Comparison of ENCODE assay signal across 9 cellular contexts in the genomic region with DNA sequence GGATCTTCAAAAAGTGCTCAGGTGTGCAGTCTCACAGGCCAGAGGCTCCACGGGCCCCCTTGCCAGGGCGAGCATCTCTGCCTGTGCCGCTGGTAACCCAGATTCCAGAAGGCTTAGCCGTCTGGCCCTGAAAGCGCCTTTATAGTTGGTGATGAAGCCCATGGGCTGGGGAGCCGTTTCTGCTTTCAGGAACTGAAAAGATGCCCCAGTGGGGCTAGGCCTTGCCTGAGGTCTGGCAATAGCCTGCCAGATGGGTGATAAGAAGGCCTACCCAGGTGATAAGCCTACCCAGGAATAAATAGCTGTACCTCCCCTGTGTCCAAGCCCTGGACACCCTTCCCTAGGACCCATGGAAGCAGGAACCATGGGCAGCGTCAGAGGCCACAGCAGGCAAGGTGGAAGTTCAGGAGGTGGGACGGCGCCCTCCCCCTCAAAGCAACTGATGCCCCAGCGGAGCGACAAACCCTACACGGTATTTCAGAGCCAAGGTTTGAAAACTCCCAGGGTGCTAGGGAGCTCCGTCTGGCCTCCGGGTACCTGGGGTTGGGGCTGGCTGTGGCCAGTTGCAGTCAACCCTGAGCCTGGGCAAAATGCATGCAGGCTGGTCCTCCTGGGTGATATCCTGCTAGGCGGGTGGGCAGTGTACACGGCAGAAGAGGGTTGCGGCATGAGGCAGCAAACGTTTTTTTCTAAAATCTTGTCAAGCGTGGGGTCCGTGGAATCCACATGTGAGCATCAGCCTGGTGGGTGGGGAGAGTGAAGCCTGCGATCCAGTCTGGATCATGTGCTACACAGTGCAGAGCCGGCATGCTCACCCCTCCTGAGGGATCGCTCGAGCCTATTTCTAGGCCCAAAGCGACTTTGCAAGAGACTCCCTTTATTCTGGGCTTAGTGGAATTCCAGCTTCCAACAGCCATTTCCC. TPM values are rescaled to one million over a fixed set of nuclear protein-coding genes. Genes with fewer than 3 reads are reported as not detected.
DNase-seq lines count a peak whose midpoint lies in the region; ATAC-seq and TF ChIP-seq lines count a peak whose summit lies in the region.
"Had no signal": no experiment of that assay in that cellular context is flagged by ENCODE, and none has a peak within 500 bp of the region (broad histone marks: within the 10 kb centered on the region; RNA-seq: fewer than 3 reads in every experiment).

No MANE protein-coding gene starts in this region.

- H3K4me3 ChIP-seq in BLaER1 treated with 17β-estradiol and CSF1 and Interleukin-3, amounts not matched to agents 10 nM and 100 nM: peak overlapping the region in 8 of 10 experiments; percentile 19 to 56 (median 44); a peak in 14 of 20 replicates
- H3K4me3 ChIP-seq in fibroblast of lung (replicated peaks in 1 of 4; ENCODE audit: control extremely low read depth in 1 of 4, insufficient read depth in 1 of 4, low read depth in 3 of 4, low read length in 4 of 4) (no peak overlapping the region), ovary (no peak overlapping the region)

- intact Hi-C loops in ovary (cut with DNase I): no loop called here

- no peaks in the 10 kb centered on the region for H3K9me3 ChIP-seq in BLaER1 treated with 17β-estradiol and CSF1 and Interleukin-3, amounts not matched to agents 10 nM and 100 nM (replicated peaks in 1 of 11)
- H3K9me3 ChIP-seq in fibroblast of lung (ENCODE audit: control insufficient read depth, insufficient read depth, low read depth, low read length) (no peaks in the 10 kb centered on the region), ovary (no peaks in the 10 kb centered on the region)

- H3K79me2 ChIP-seq in fibroblast of lung (ENCODE audit: control insufficient read depth, insufficient read depth, low read length): peaks cover 89% of the 10 kb centered on the region

- peak overlapping the region in 10 of 11 experiments; percentile 23 to 95 (median 82); a peak in 19 of 22 replicates for H3K27ac ChIP-seq in BLaER1 treated with 17β-estradiol and CSF1 and Interleukin-3, amounts not matched to agents 10 nM and 100 nM
- H3K27ac ChIP-seq in fibroblast of lung (ENCODE audit: insufficient read depth, low read length) (peak overlapping the region; percentile 86), ovary (peak overlapping the region; percentile 42 to 56)

- TF ChIP-seq CTCF in fibroblast of lung (conservative IDR thresholded peaks at IDR 0.05 in 1 of 2, IDR thresholded peaks at IDR 0.05 in 1 of 2; ENCODE audit: low read depth in 1 of 2, low read length in 2 of 2): no peak
- TF ChIP-seq CTCF in ovary (IDR thresholded peaks at IDR 0.05): no peak

- H3K4me2 ChIP-seq in BLaER1 treated with 17β-estradiol and CSF1 and Interleukin-3, amounts not matched to agents 10 nM and 100 nM: peak overlapping the region; percentile 83 to 99 (median 94)
- H3K4me2 ChIP-seq in fibroblast of lung (ENCODE audit: extremely low read depth, insufficient read depth, low read length): no peak overlapping the region

- peaks cover 92 to 100% (median 100%) of the 10 kb centered on the region in 10 experiments for H3K4me1 ChIP-seq in BLaER1 treated with 17β-estradiol and CSF1 and Interleukin-3, amounts not matched to agents 10 nM and 100 nM
- H3K4me1 ChIP-seq in fibroblast of lung (ENCODE audit: control insufficient read depth, extremely low read depth, insufficient read depth, low read length) (peaks cover 26% of the 10 kb centered on the region), ovary (ENCODE audit: insufficient read depth) (peaks cover 16% of the 10 kb centered on the region)

- no peaks in the 10 kb centered on the region for H3K27me3 ChIP-seq in BLaER1 treated with 17β-estradiol and CSF1 and Interleukin-3, amounts not matched to agents 10 nM and 100 nM
- H3K27me3 ChIP-seq in fibroblast of lung (ENCODE audit: control insufficient read depth, insufficient read depth, low read length) (no peaks in the 10 kb centered on the region), ovary (no peaks in the 10 kb centered on the region)

- 60 to 65% (median 65%) methylated on average over 24 to 25 of the region's 25 CpGs for WGBS in ovary, 3 donors

- no peak overlapping the region for H2AFZ ChIP-seq in fibroblast of lung (ENCODE audit: low read length)

- TF ChIP-seq EP300 in ovary (IDR thresholded peaks at IDR 0.05): no peak

- TF ChIP-seq POLR2A in ovary (IDR thresholded peaks at IDR 0.05) (no peak), erythroblast (IDR thresholded peaks at IDR 0.05; ENCODE audit: low read length) (no peak)

- peaks cover 21 to 76% (median 56%) of the 10 kb centered on the region in 11 experiments; a peak in 19 of 22 replicates for H4K20me1 ChIP-seq in BLaER1 treated with 17β-estradiol and CSF1 and Interleukin-3, amounts not matched to agents 10 nM and 100 nM
- H4K20me1 ChIP-seq in fibroblast of lung (ENCODE audit: control insufficient read depth, extremely low read depth, insufficient read depth, low read length): no peaks in the 10 kb centered on the region

- DNase-seq in fibroblast of lung (ENCODE audit: low read depth in 2 of 2) (peak in 1 of 2 donors; percentile 41), ovary (no peak), T1000 (lab: John Stamatoyannopoulos, UW) (no peak), NCI-H2029 treated with DMSO at 0.1 percent for 48 hours (lab: John Stamatoyannopoulos, UW) (no peak), DMS153 (lab: John Stamatoyannopoulos, UW) (no peak), erythroblast (lab: John Stamatoyannopoulos, UW) (no peak)

- peaks cover 7 to 39% (median 21%) of the 10 kb centered on the region in 11 experiments; a peak in 19 of 22 replicates for H3K36me3 ChIP-seq in BLaER1 treated with 17β-estradiol and CSF1 and Interleukin-3, amounts not matched to agents 10 nM and 100 nM
- H3K36me3 ChIP-seq in fibroblast of lung (ENCODE audit: control insufficient read depth, insufficient read depth, low read length) (peaks cover 21% of the 10 kb centered on the region), ovary (no peaks in the 10 kb centered on the region)

- peak overlapping the region in 9 of 11 experiments; percentile 58 to 77 (median 68); a peak in 18 of 22 replicates for H3K9ac ChIP-seq in BLaER1 treated with 17β-estradiol and CSF1 and Interleukin-3, amounts not matched to agents 10 nM and 100 nM
- H3K9ac ChIP-seq in fibroblast of lung (ENCODE audit: insufficient read depth, low read length): peak overlapping the region; percentile 14

- peak; percentile 3 for ATAC-seq in SK-N-SH treated with all-trans-retinoic acid at 6 μM for 48 hours

TF ChIP-seq in SK-N-SH treated with all-trans-retinoic acid at 6 μM for 48 hours, 23 proteins besides CTCF, POLR2A, EP300 and RAD21:
- TF ChIP-seq, protein P1, sequence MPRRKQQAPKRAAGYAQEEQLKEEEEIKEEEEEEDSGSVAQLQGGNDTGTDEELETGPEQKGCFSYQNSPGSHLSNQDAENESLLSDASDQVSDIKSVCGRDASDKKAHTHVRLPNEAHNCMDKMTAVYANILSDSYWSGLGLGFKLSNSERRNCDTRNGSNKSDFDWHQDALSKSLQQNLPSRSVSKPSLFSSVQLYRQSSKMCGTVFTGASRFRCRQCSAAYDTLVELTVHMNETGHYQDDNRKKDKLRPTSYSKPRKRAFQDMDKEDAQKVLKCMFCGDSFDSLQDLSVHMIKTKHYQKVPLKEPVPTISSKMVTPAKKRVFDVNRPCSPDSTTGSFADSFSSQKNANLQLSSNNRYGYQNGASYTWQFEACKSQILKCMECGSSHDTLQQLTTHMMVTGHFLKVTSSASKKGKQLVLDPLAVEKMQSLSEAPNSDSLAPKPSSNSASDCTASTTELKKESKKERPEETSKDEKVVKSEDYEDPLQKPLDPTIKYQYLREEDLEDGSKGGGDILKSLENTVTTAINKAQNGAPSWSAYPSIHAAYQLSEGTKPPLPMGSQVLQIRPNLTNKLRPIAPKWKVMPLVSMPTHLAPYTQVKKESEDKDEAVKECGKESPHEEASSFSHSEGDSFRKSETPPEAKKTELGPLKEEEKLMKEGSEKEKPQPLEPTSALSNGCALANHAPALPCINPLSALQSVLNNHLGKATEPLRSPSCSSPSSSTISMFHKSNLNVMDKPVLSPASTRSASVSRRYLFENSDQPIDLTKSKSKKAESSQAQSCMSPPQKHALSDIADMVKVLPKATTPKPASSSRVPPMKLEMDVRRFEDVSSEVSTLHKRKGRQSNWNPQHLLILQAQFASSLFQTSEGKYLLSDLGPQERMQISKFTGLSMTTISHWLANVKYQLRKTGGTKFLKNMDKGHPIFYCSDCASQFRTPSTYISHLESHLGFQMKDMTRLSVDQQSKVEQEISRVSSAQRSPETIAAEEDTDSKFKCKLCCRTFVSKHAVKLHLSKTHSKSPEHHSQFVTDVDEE (CRISPR knock-in tag; IDR thresholded peaks at IDR 0.05): 0 out of 2 replicates have a peak, but pooled peaks have one; percentile 9
- 0 out of 2 replicates have a peak, but pooled peaks have one; percentile 3 for TF ChIP-seq ESRRG (CRISPR knock-in tag; IDR thresholded peaks at IDR 0.05)
- no peak for TF ChIP-seq ZNF8 (CRISPR knock-in tag; IDR thresholded peaks at IDR 0.05)
- TF ChIP-seq RARB (CRISPR knock-in tag; IDR thresholded peaks at IDR 0.05): peak; percentile 31; the same call in 1 of the 2 replicates

RNA-seq across cellular contexts. Expression of a gene that starts 45.3 kb away (rescaled TPM):
- 65.0 and 127 TPM in 2 replicates for total RNA-seq in fibroblast of lung
- polyA plus RNA-seq in fibroblast of lung: 363 and 683 TPM in 2 replicates
- 608 and 1,180 TPM in 2 replicates for polyA plus RNA-seq in fibroblast of lung (2012)
- polyA minus RNA-seq in fibroblast of lung (ENCODE audit: low replicate concordance): 641 and 1,577 TPM in 2 replicates
- 100 to 1,000 TPM; 139 to 419 (median 299) TPM for total RNA-seq in ovary
- polyA plus RNA-seq in ovary: 100 to 1,000 TPM; 188 to 458 TPM

RNA-seq across cellular contexts. Expression of a gene that starts 51.6 kb away (rescaled TPM):
- total RNA-seq in fibroblast of lung (0.26 and 0.50 TPM in 2 replicates), ovary (1 to 10 TPM in 5 of 7 donors, under 1 TPM in 2; 0.81 to 8.0 (median 3.1) TPM)
- polyA plus RNA-seq in fibroblast of lung (0.07 and 0.20 TPM in 2 replicates), ovary (1 to 10 TPM in 1 of 2 donors, under 1 TPM in 1; 0.22 to 3.6 TPM)
- 0.05 TPM in 1 of 2 replicates, not detected in the other for polyA plus RNA-seq in fibroblast of lung (2012)
- polyA minus RNA-seq in fibroblast of lung (ENCODE audit: low replicate concordance): not detected in 2 replicates
- total RNA-seq: dermis microvascular lymphatic vessel endothelial cell had no signal

Comparison
In these comparisons a context has a peak if more than half of its experiments do, and no peak if none do; other contexts are left out.
1. H3K4me3 ChIP-seq: peak in BLaER1 treated with 17β-estradiol and CSF1 and Interleukin-3, amounts not matched to agents 10 nM and 100 nM (8 of 10); none in fibroblast of lung (0 of 4) and ovary (single experiment).
2. Peak in every context shown above with its lines, with median percentiles within 50 percentile points of each other: H3K27ac ChIP-seq.